8 cellular contexts compared by ENCODE assay signal in genomic region chr5:173204185-173204979, GRCh38. TPM values are rescaled to one million over a fixed set of nuclear protein-coding genes. Genes with fewer than 3 reads are reported as not detected.
DNase-seq lines count a peak whose midpoint lies in the region; ATAC-seq and TF ChIP-seq lines count a peak whose summit lies in the region.

No MANE protein-coding gene starts in this region.

- no peaks in the 10 kb centered on the region for H3K36me3 Mint-ChIP-seq in neural progenitor cell

- H3K27ac Mint-ChIP-seq in neural progenitor cell, result no peak overlapping the region

- TF ChIP-seq CTCF in brain microvascular endothelial cell (IDR thresholded peaks at IDR 0.05; ENCODE audit: low read depth, low read length, missing control alignments) (peak; percentile 61), neural progenitor cell (IDR thresholded peaks at IDR 0.05) (peak; percentile 59)

- ATAC-seq in HG02678 (IDR thresholded peaks at IDR 0.05; ENCODE audit: unreplicated experiment) (no peak), GM19467 (IDR thresholded peaks at IDR 0.05; ENCODE audit: unreplicated experiment) (no peak)

- H3K27ac ChIP-seq in brain microvascular endothelial cell, result no peak overlapping the region
- H3K27ac ChIP-seq in neural progenitor cell, result no peak overlapping the region

- H3K79me2 ChIP-seq in neural progenitor cell (ENCODE audit: low read depth), result no peaks in the 10 kb centered on the region

- no peaks in the 10 kb centered on the region for H3F3A ChIP-seq in neural progenitor cell (ENCODE audit: low read depth)

- H3K4me1 Mint-ChIP-seq in neural progenitor cell, result peaks cover 5% of the 10 kb centered on the region

- H3K27me3 ChIP-seq in brain microvascular endothelial cell (replicated peaks), result no peaks in the 10 kb centered on the region
- peaks cover 43% of the 10 kb centered on the region for H3K27me3 ChIP-seq in neural progenitor cell

- H3K4me1 ChIP-seq in neural progenitor cell, result peaks cover 5% of the 10 kb centered on the region

- no peak overlapping the region for H2AFZ ChIP-seq in neural progenitor cell (replicated peaks)

- no peak overlapping the region for H3K9ac ChIP-seq in neural progenitor cell

- H3K4me3 Mint-ChIP-seq in neural progenitor cell, result no peak overlapping the region

- peaks cover 20% of the 10 kb centered on the region for H3K27me3 Mint-ChIP-seq in neural progenitor cell (ENCODE audit: insufficient read depth, low read depth)

- no peaks in the 10 kb centered on the region for H3K36me3 ChIP-seq in brain microvascular endothelial cell (replicated peaks)
- H3K36me3 ChIP-seq in neural progenitor cell, result no peaks in the 10 kb centered on the region

- DNase-seq in EL (peak; percentile 39), KBM-7 (peak; percentile 41), brain microvascular endothelial cell (peak; percentile 37), neural progenitor cell (ENCODE audit: low spot score) (no peak), NCI-H774 (lab: John Stamatoyannopoulos, UW) (no peak)
- DNase-seq in NK-92 treated with Interleukin-12 subunit alpha and Interleukin-12 subunit beta, amount 100 ng/mL, for 24 hours (lab: John Stamatoyannopoulos, UW), result no peak

- in situ Hi-C loops in KBM-7 (cut with MboI; ENCODE audit: low pct_unique_long_range_greater_than_20kb, low sequenced_read_pairs), result no loop called here
- in situ Hi-C loops in brain microvascular endothelial cell (cut with HindIII; ENCODE audit: low pct_ligation_motif_present, low sequenced_read_pairs), result no loop called here

- H3K4me2 ChIP-seq in neural progenitor cell, result no peak overlapping the region

- H3K9me3 Mint-ChIP-seq in neural progenitor cell, result peaks cover 4% of the 10 kb centered on the region

- no peak overlapping the region for H3K4me3 ChIP-seq in brain microvascular endothelial cell (ENCODE audit: low read depth, low read length)
- H3K4me3 ChIP-seq in neural progenitor cell, result no peak overlapping the region

- H3K9me3 ChIP-seq in neural progenitor cell (ENCODE audit: low read depth), result no peaks in the 10 kb centered on the region

- no peaks in the 10 kb centered on the region for H4K20me1 ChIP-seq in neural progenitor cell (ENCODE audit: low read depth)

RNA-seq across cellular contexts. Expression of gene NKX2-5, which starts 30.6 kb away (rescaled TPM):
- total RNA-seq in neural progenitor cell (ENCODE audit: low replicate concordance), result not detected in 2 replicates

Comparison
In these comparisons a context has a peak if more than half of its experiments do, and no peak if none do; other contexts are left out.
1. DNase-seq: peak in EL (single experiment), KBM-7 (single experiment) and brain microvascular endothelial cell (single experiment); none in neural progenitor cell (single experiment), NK-92 treated with Interleukin-12 subunit alpha and Interleukin-12 subunit beta, amount 100 ng/mL, for 24 hours (single experiment) and NCI-H774 (single experiment).